ENCODE assay signal across 20 cellular contexts in genomic region chr3:74301058-74301457, GRCh38.
DNase-seq lines count a peak whose midpoint lies in the region; ATAC-seq and TF ChIP-seq lines count a peak whose summit lies in the region.
"Had no signal": no experiment of that assay in that cellular context is flagged by ENCODE, and none has a peak within 500 bp of the region (broad histone marks: within the 10 kb centered on the region; RNA-seq: fewer than 3 reads in every experiment).

No MANE protein-coding gene starts in this region.

- H3K4me1 ChIP-seq in right atrium auricular region, result no peaks in the 10 kb centered on the region
- H3K4me1 ChIP-seq in SK-N-SH (ENCODE audit: control insufficient read depth in 1 of 2, insufficient read depth in 2 of 2, low read depth in 1 of 2, low read length in 1 of 2), result peaks cover 0 to 12% of the 10 kb centered on the region in 2 experiments; a peak in 2 of 4 replicates
- H3K4me1 ChIP-seq: Caco-2, HAP-1 had no signal

- H3K79me2 ChIP-seq in SK-N-SH (ENCODE audit: insufficient read depth), result no peaks in the 10 kb centered on the region

- intact Hi-C loops in Right ventricle myocardium inferior (cut with DNase I), result no loop called here

- H3K9me2 ChIP-seq in SK-N-SH, result no peaks in the 10 kb centered on the region

- H3F3A ChIP-seq in SK-N-SH (replicated peaks; ENCODE audit: insufficient read depth), result no peaks in the 10 kb centered on the region

- no peak overlapping the region for H3K9ac ChIP-seq in SK-N-SH

- no peak for TF ChIP-seq CTCF in right atrium auricular region (IDR thresholded peaks at IDR 0.05)
- no peak for TF ChIP-seq CTCF in SK-N-SH (IDR thresholded peaks at IDR 0.05)

- no peak overlapping the region for H3K4me2 ChIP-seq in SK-N-SH
- H3K4me2 ChIP-seq: GM23338, PC-9 had no signal

- TF ChIP-seq RAD21 in SK-N-SH (IDR thresholded peaks at IDR 0.05; ENCODE audit: low read length), result no peak

- no peaks in the 10 kb centered on the region for H4K20me1 ChIP-seq in SK-N-SH (ENCODE audit: insufficient read depth)

- H3K4me3 ChIP-seq in right atrium auricular region, result no peak overlapping the region
- no peak overlapping the region for H3K4me3 ChIP-seq in SK-N-SH (ENCODE audit: low read depth in 2 of 2, low read length in 1 of 2)
- H3K4me3 ChIP-seq: GM23338, HAP-1, PC-9 had no signal

- no peaks in the 10 kb centered on the region for H3K27me3 ChIP-seq in right atrium auricular region
- no peaks in the 10 kb centered on the region for H3K27me3 ChIP-seq in SK-N-SH (ENCODE audit: insufficient read depth)

- no peak overlapping the region for H3K27ac ChIP-seq in right atrium auricular region
- peak overlapping the region in 1 of 2 experiments; percentile 47; a peak in 2 of 4 replicates for H3K27ac ChIP-seq in SK-N-SH (ENCODE audit: low read depth in 2 of 2, low read length in 1 of 2)
- H3K27ac ChIP-seq: PC-9, RWPE1 had no signal

- ATAC-seq in Right ventricle myocardium inferior (peak; percentile 34), GM21786 (IDR thresholded peaks at IDR 0.05; ENCODE audit: unreplicated experiment) (no peak), HG02759 (IDR thresholded peaks at IDR 0.05; ENCODE audit: unreplicated experiment) (no peak), GM19351 (IDR thresholded peaks at IDR 0.05; ENCODE audit: unreplicated experiment) (no peak)
- ATAC-seq: GM23338 had no signal

- H3K9me3 ChIP-seq in right atrium auricular region (no peaks in the 10 kb centered on the region), SK-N-SH (no peaks in the 10 kb centered on the region)
- H3K9me3 ChIP-seq: Caco-2, HAP-1 had no signal

- CTCF ChIA-PET in SK-N-SH (lab: Yijun Ruan, JAX), result no interaction called here

- H3K36me3 ChIP-seq in right atrium auricular region, result no peaks in the 10 kb centered on the region
- H3K36me3 ChIP-seq in SK-N-SH (replicated peaks in 1 of 2; ENCODE audit: control insufficient read depth in 1 of 2, insufficient read depth in 2 of 2, low read length in 1 of 2), result no peaks in the 10 kb centered on the region
- H3K36me3 ChIP-seq: HAP-1 had no signal

- POLR2A ChIA-PET in SK-N-SH (lab: Yijun Ruan, JAX), result no interaction called here

- peak in 1 of 2 experiments; percentile 75; a peak in 1 of 4 replicates for TF ChIP-seq EP300 in SK-N-SH (IDR thresholded peaks at IDR 0.05; ENCODE audit: borderline replicate concordance in 1 of 2, low read depth in 1 of 2, low read length in 1 of 2)

- H2AFZ ChIP-seq in SK-N-SH (ENCODE audit: low read depth), result no peak overlapping the region
- H2AFZ ChIP-seq: GM23338, PC-9 had no signal

- DNase-seq in Right ventricle myocardium inferior (ENCODE audit: missing footprints) (no peak), right atrium auricular region (ENCODE audit: low spot score) (no peak), NCI-H2081 (lab: John Stamatoyannopoulos, UW) (peak; percentile 1 to 62), SK-N-SH (peak; percentile 44)
- DNase-seq: Caco-2; CD4-positive, CD25-positive, alpha-beta regulatory T cell; DMS 273 treated with DMSO at 0.1 percent for 48 hours; DND-41; KG1; NCI-H1092; NCI-H2029 treated with DMSO at 0.1 percent for 48 hours; NCI-H510A; PC-9; T1000 had no signal

TF ChIP-seq in SK-N-SH, 30 proteins besides CTCF, POLR2A, EP300 and RAD21:
- TF ChIP-seq GATA2 (CRISPR knock-in tag; IDR thresholded peaks at IDR 0.05) (peak; percentile 47; the same call in 1 of the 2 replicates), FOXJ3 (CRISPR knock-in tag; IDR thresholded peaks at IDR 0.05) (peak; percentile 74), TCF12 (IDR thresholded peaks at IDR 0.05) (peak; percentile 25; the same call in 1 of the 2 replicates), NFIC (IDR thresholded peaks at IDR 0.05; ENCODE audit: borderline replicate concordance) (no peak)

Comparison
In these comparisons a context has a peak if more than half of its experiments do, and no peak if none do; other contexts are left out.
1. DNase-seq: peak in NCI-H2081 (2 of 2) and SK-N-SH (single experiment); none in Right ventricle myocardium inferior (single experiment) and right atrium auricular region (single experiment).